24 cellular contexts compared by ENCODE assay signal in genomic region chr4:85302193-85302736, GRCh38.
DNase-seq lines count a peak whose midpoint lies in the region; ATAC-seq and TF ChIP-seq lines count a peak whose summit lies in the region.
"Had no signal": no experiment of that assay in that cellular context is flagged by ENCODE, and none has a peak within 500 bp of the region (broad histone marks: within the 10 kb centered on the region; RNA-seq: fewer than 3 reads in every experiment).

No MANE protein-coding gene starts in this region.

- H3K4me3 ChIP-seq in left ventricle myocardium inferior (no peak overlapping the region), mesenchymal stem cell (ENCODE audit: insufficient read depth in 1 of 2, low read depth in 1 of 2, low read length in 2 of 2) (no peak overlapping the region), upper lobe of right lung (no peak overlapping the region)
- H3K4me3 ChIP-seq: A549; BLaER1 treated with 17β-estradiol and CSF1 and Interleukin-3, amounts not matched to agents 10 nM and 100 nM had no signal

- H3K36me3 ChIP-seq in left ventricle myocardium inferior (no peaks in the 10 kb centered on the region), mesenchymal stem cell (ENCODE audit: control insufficient read depth in 1 of 2, insufficient read depth in 2 of 2, low read depth in 1 of 2, low read length in 2 of 2) (no peaks in the 10 kb centered on the region), upper lobe of right lung (no peaks in the 10 kb centered on the region)
- H3K36me3 ChIP-seq: BE2C; BLaER1 treated with 17β-estradiol and CSF1 and Interleukin-3, amounts not matched to agents 10 nM and 100 nM had no signal

- H3K9me3 Mint-ChIP-seq in WTC11 = no peaks in the 10 kb centered on the region

- no peak overlapping the region for H3K27ac Mint-ChIP-seq in WTC11
- H3K27ac Mint-ChIP-seq: CD4-positive, alpha-beta T cell; CD8-positive, alpha-beta memory T cell had no signal

- 90% methylated on average over 3 of the region's 3 CpGs for WGBS in mesenchymal stem cell

- H3K27me3 ChIP-seq in left ventricle myocardium inferior (ENCODE audit: low read depth) (no peaks in the 10 kb centered on the region), mesenchymal stem cell (ENCODE audit: control insufficient read depth in 1 of 2, insufficient read depth in 1 of 2, low read length in 2 of 2) (no peaks in the 10 kb centered on the region), upper lobe of right lung (no peaks in the 10 kb centered on the region)
- H3K27me3 ChIP-seq: BE2C; BLaER1 treated with 17β-estradiol and CSF1 and Interleukin-3, amounts not matched to agents 10 nM and 100 nM had no signal

- H2BK120ac ChIP-seq in mesenchymal stem cell (ENCODE audit: low read depth, low read length) = no peak overlapping the region

- peaks cover 34% of the 10 kb centered on the region for H3K4me1 Mint-ChIP-seq in WTC11
- H3K4me1 Mint-ChIP-seq: CD14-positive monocyte; CD8-positive, alpha-beta memory T cell had no signal

- H3K23ac ChIP-seq in mesenchymal stem cell (ENCODE audit: low read length in 2 of 2) = no peak overlapping the region

- H3K27me3 Mint-ChIP-seq in WTC11 (ENCODE audit: low read depth) = no peaks in the 10 kb centered on the region
- H3K27me3 Mint-ChIP-seq: CD4-positive, alpha-beta T cell; CD8-positive, alpha-beta memory T cell had no signal

- POLR2A ChIA-PET in WTC11 (lab: Charles Lee) = no interaction called here

- H2AK5ac ChIP-seq in mesenchymal stem cell (ENCODE audit: low read length, severe bottlenecking) = no peak overlapping the region

- ATAC-seq in Right ventricle myocardium inferior (no peak), WTC11 (peak; percentile 81), upper lobe of right lung (peak; percentile 34)
- ATAC-seq: A549 had no signal

- no peak overlapping the region for H3K4ac ChIP-seq in mesenchymal stem cell (ENCODE audit: low read depth in 1 of 2, low read length in 2 of 2)

- no peak overlapping the region for H3K4me2 ChIP-seq in mesenchymal stem cell (ENCODE audit: low read length, poor library complexity, severe bottlenecking)
- H3K4me2 ChIP-seq: A549; BLaER1 treated with 17β-estradiol and CSF1 and Interleukin-3, amounts not matched to agents 10 nM and 100 nM had no signal

- H3K18ac ChIP-seq in mesenchymal stem cell (ENCODE audit: low read depth in 1 of 2, low read length in 2 of 2) = no peak overlapping the region

- H4K91ac ChIP-seq in mesenchymal stem cell (ENCODE audit: low read length) = peak overlapping the region; percentile 68

- no peak overlapping the region for H4K8ac ChIP-seq in mesenchymal stem cell (ENCODE audit: low read length)

- no peak overlapping the region for H3K14ac ChIP-seq in mesenchymal stem cell (ENCODE audit: low read length in 2 of 2)

- H2BK15ac ChIP-seq in mesenchymal stem cell (ENCODE audit: low read depth, poor library complexity, severe bottlenecking) = no peak overlapping the region

- H3K27ac ChIP-seq in left ventricle myocardium inferior (replicated peaks) = no peak overlapping the region
- no peak overlapping the region for H3K27ac ChIP-seq in mesenchymal stem cell (ENCODE audit: low read length, poor library complexity, severe bottlenecking)
- H3K27ac ChIP-seq in upper lobe of right lung = no peak overlapping the region
- H3K27ac ChIP-seq: A549; BLaER1 treated with 17β-estradiol and CSF1 and Interleukin-3, amounts not matched to agents 10 nM and 100 nM had no signal

- no peaks in the 10 kb centered on the region for H3K79me1 ChIP-seq in mesenchymal stem cell (replicated peaks; ENCODE audit: low read length, poor library complexity, severe bottlenecking)

- no peak overlapping the region for H2AFZ ChIP-seq in mesenchymal stem cell (ENCODE audit: low read depth, low read length)

- H3K9ac ChIP-seq in mesenchymal stem cell (ENCODE audit: low read length) = no peak overlapping the region
- H3K9ac ChIP-seq: BLaER1 treated with 17β-estradiol and CSF1 and Interleukin-3, amounts not matched to agents 10 nM and 100 nM had no signal

- DNase-seq in Right ventricle myocardium inferior (ENCODE audit: missing footprints) (peak; percentile 50), left ventricle myocardium inferior (no peak), WTC11 (ENCODE audit: low spot score) (no peak), mesenchymal stem cell (no peak), upper lobe of right lung (no peak), NCI-H446 treated with DMSO at 0.1 percent for 48 hours (lab: John Stamatoyannopoulos, UW) (no peak), superior temporal gyrus (ENCODE audit: extremely low spot score) (no peak), midbrain (lab: John Stamatoyannopoulos, UW) (no peak)
- DNase-seq: 8988T; ACHN; AML-193; BE2C; CD4-positive, alpha-beta T cell; CD8-positive, alpha-beta memory T cell; DMS 273 treated with DMSO at 0.1 percent for 48 hours; DMS79; EL; GF-D8; GOT3; H7; HCEC 1CT had no signal

- no peaks in the 10 kb centered on the region for H3K36me3 Mint-ChIP-seq in WTC11
- H3K36me3 Mint-ChIP-seq: CD14-positive monocyte; CD8-positive, alpha-beta memory T cell had no signal

- H3K4me1 ChIP-seq in left ventricle myocardium inferior (no peaks in the 10 kb centered on the region), mesenchymal stem cell (ENCODE audit: control insufficient read depth, insufficient read depth, low read depth, low read length) (no peaks in the 10 kb centered on the region), upper lobe of right lung (no peaks in the 10 kb centered on the region)
- H3K4me1 ChIP-seq: A549; BLaER1 treated with 17β-estradiol and CSF1 and Interleukin-3, amounts not matched to agents 10 nM and 100 nM had no signal

- intact Hi-C loops in Right ventricle myocardium inferior (cut with DNase I) = no loop called here
- intact Hi-C loops in left ventricle myocardium inferior (cut with micrococcal nuclease) = no loop called here
- intact Hi-C loops in upper lobe of right lung (cut with DNase I) = no loop called here

- no peaks in the 10 kb centered on the region for H3K9me3 ChIP-seq in left ventricle myocardium inferior (replicated peaks)
- no peaks in the 10 kb centered on the region for H3K9me3 ChIP-seq in mesenchymal stem cell (ENCODE audit: control insufficient read depth, low read length)
- H3K9me3 ChIP-seq in upper lobe of right lung = no peaks in the 10 kb centered on the region
- H3K9me3 ChIP-seq: A549; BE2C; BLaER1 treated with 17β-estradiol and CSF1 and Interleukin-3, amounts not matched to agents 10 nM and 100 nM had no signal

- no peak overlapping the region for H2BK12ac ChIP-seq in mesenchymal stem cell (ENCODE audit: low read length in 2 of 2)

- no peak overlapping the region for H3K4me3 Mint-ChIP-seq in WTC11
- H3K4me3 Mint-ChIP-seq: CD14-positive monocyte; CD4-positive, alpha-beta T cell; CD8-positive, alpha-beta memory T cell had no signal

- CTCF ChIA-PET in WTC11 (lab: Charles Lee) = interaction anchor here (0.8 kb wide), 1 partner anchor 66 kb away, joined by 3 read pairs; no protein-coding TSS in a partner anchor

- TF ChIP-seq CTCF in left ventricle myocardium inferior (IDR thresholded peaks at IDR 0.05; ENCODE audit: borderline replicate concordance) (no peak), WTC11 (IDR thresholded peaks at IDR 0.05) (no peak), upper lobe of right lung (IDR thresholded peaks at IDR 0.05) (no peak)

- no peak overlapping the region for H2BK5ac ChIP-seq in mesenchymal stem cell (ENCODE audit: low read depth, low read length, poor library complexity, severe bottlenecking)

TF ChIP-seq in WTC11, 78 proteins besides CTCF, POLR2A, EP300 and RAD21 (continues in another document):
- TF ChIP-seq SOX15 (CRISPR knock-in tag; IDR thresholded peaks at IDR 0.05) (no peak), MLX (CRISPR knock-in tag; IDR thresholded peaks at IDR 0.05) (no peak), ETV6 (CRISPR knock-in tag; IDR thresholded peaks at IDR 0.05) (no peak), NFYB (CRISPR knock-in tag; conservative IDR thresholded peaks at IDR 0.05; ENCODE audit: low read depth) (no peak), USF1 (CRISPR knock-in tag; IDR thresholded peaks at IDR 0.05) (no peak), FOXP4 (CRISPR knock-in tag; IDR thresholded peaks at IDR 0.05) (no peak), MXD4 (CRISPR knock-in tag; IDR thresholded peaks at IDR 0.05; ENCODE audit: borderline replicate concordance) (no peak), ZBTB21 (CRISPR knock-in tag; IDR thresholded peaks at IDR 0.05; ENCODE audit: borderline replicate concordance) (no peak), MYBL2 (CRISPR knock-in tag; IDR thresholded peaks at IDR 0.05) (no peak), CDX4 (CRISPR knock-in tag; IDR thresholded peaks at IDR 0.05; ENCODE audit: borderline replicate concordance) (no peak)
